In genomic region chr10:56856569-56856968, GRCh38 we compare ENCODE assay signal across 7 cellular contexts.
"Had no signal": no experiment of that assay in that cellular context is flagged by ENCODE, and none has a peak within 500 bp of the region (broad histone marks: within the 10 kb centered on the region; RNA-seq: fewer than 3 reads in every experiment).

No MANE protein-coding gene starts in this region.

- H3K4me2 ChIP-seq: GM23338 had no signal

- H3K27ac ChIP-seq: HL-60 had no signal

- H3K4me1 Mint-ChIP-seq: GM23338, H9 had no signal

- H2AFZ ChIP-seq: GM23338 had no signal

- H3K27ac Mint-ChIP-seq: GM23338, H9 had no signal

- ATAC-seq: GM23338, K562 had no signal

- DNase-seq: H9, HCEC 1CT, IMR-90, KG1 had no signal

- H3K9me3 Mint-ChIP-seq: GM23338, H9 had no signal

- H3K4me3 Mint-ChIP-seq: GM23338, H9 had no signal

- H3K4me3 ChIP-seq: GM23338, K562 had no signal
